In the genomic region with DNA sequence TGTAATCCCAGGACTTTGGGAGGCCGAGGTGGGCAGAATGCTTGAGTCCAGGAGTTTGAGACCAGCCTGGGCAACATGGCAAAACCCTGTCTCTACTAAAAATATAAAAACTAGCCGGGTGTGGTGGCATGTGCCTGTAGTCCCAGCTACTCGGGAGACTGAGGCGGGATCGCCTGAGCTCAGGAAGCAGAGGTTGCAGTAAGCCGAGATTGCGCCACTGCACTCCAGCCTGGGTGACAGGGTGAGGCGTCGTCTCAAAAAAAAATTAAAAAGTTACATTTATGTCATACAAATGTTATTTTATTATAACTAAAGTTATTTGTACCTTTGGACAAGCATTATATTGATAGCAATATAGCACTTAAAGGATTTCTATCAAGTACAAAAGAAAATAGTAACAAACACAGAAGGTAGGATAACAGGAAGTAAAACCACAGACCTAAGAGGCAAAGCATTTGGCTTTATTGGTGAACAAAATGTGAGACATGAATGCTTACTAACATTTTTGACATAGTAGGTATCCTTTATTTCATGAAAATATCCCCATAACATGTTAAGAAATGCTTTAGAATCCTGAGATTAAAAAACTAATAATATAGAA, we compare ENCODE assay signal across 20 cellular contexts.
"Had no signal": no experiment of that assay in that cellular context is flagged by ENCODE, and none has a peak within 500 bp of the region (broad histone marks: within the 10 kb centered on the region; RNA-seq: fewer than 3 reads in every experiment).

No MANE protein-coding gene starts in this region.

- H3K27ac Mint-ChIP-seq: activated B cell treated with CpG ODN at 0.5 μM for 24 hours; activated CD4-positive, alpha-beta memory T cell treated with anti-CD3 and anti-CD28 coated beads for 36 hours; activated naive CD8-positive, alpha-beta T cell treated with anti-CD3 and anti-CD28 coated beads for 36 hours; endodermal cell; stimulated activated effector memory CD8-positive, alpha-beta T cell treated with anti-CD3 and anti-CD28 coated beads, Interleukin-12 subunit alpha, Interleukin-12 subunit beta, amount 100 ng/mL, for 72 hours; stimulated activated naive CD8-positive, alpha-beta T cell treated with anti-CD3 and anti-CD28 coated beads, Interleukin-15, amount 100 ng/mL, for 72 hours had no signal

- ATAC-seq: left lobe of liver; naive thymus-derived CD4-positive, alpha-beta T cell; right lobe of liver; stimulated activated effector memory CD8-positive, alpha-beta T cell treated with anti-CD3 and anti-CD28 coated beads, Interleukin-12 subunit alpha, Interleukin-12 subunit beta, amount 100 ng/mL, for 72 hours; stimulated activated naive CD8-positive, alpha-beta T cell treated with anti-CD3 and anti-CD28 coated beads, Interleukin-15, amount 100 ng/mL, for 72 hours had no signal

- H3K27me3 ChIP-seq: right lobe of liver, tibial artery had no signal

- H3K4me1 ChIP-seq: right lobe of liver had no signal

- H3K9me3 ChIP-seq: right lobe of liver, tibial artery had no signal

- H3K4me1 Mint-ChIP-seq: activated B cell treated with CpG ODN at 0.5 μM for 24 hours; endodermal cell; neural crest cell; stimulated activated effector memory CD8-positive, alpha-beta T cell treated with anti-CD3 and anti-CD28 coated beads, Interleukin-12 subunit alpha, Interleukin-12 subunit beta, amount 100 ng/mL, for 72 hours had no signal

- H3K4me3 Mint-ChIP-seq: activated B cell treated with CpG ODN at 0.5 μM for 24 hours; activated CD4-positive, alpha-beta memory T cell treated with anti-CD3 and anti-CD28 coated beads for 36 hours; activated naive CD8-positive, alpha-beta T cell treated with anti-CD3 and anti-CD28 coated beads for 36 hours; endodermal cell; neural crest cell; stimulated activated effector memory CD8-positive, alpha-beta T cell treated with anti-CD3 and anti-CD28 coated beads, Interleukin-12 subunit alpha, Interleukin-12 subunit beta, amount 100 ng/mL, for 72 hours; stimulated activated naive CD8-positive, alpha-beta T cell treated with anti-CD3 and anti-CD28 coated beads, Interleukin-15, amount 100 ng/mL, for 72 hours had no signal

- H3K4me3 ChIP-seq: coronary artery, lung, right lobe of liver, skin epidermis, tibial artery had no signal

- H3K9me3 Mint-ChIP-seq: activated B cell treated with CpG ODN at 0.5 μM for 24 hours; activated CD4-positive, alpha-beta memory T cell treated with anti-CD3 and anti-CD28 coated beads for 36 hours; activated naive CD8-positive, alpha-beta T cell treated with anti-CD3 and anti-CD28 coated beads for 36 hours; endodermal cell; naive thymus-derived CD4-positive, alpha-beta T cell; neural crest cell; stimulated activated effector memory CD8-positive, alpha-beta T cell treated with anti-CD3 and anti-CD28 coated beads, Interleukin-12 subunit alpha, Interleukin-12 subunit beta, amount 100 ng/mL, for 72 hours; stimulated activated naive CD8-positive, alpha-beta T cell treated with anti-CD3 and anti-CD28 coated beads, Interleukin-15, amount 100 ng/mL, for 72 hours had no signal

- DNase-seq: activated B cell treated with CpG ODN at 0.5 μM for 24 hours; activated CD4-positive, alpha-beta memory T cell treated with anti-CD3 and anti-CD28 coated beads for 36 hours; activated CD4-positive, alpha-beta T cell treated with anti-CD3 and anti-CD28 coated beads for 4 hours; activated naive CD4-positive, alpha-beta T cell treated with Interleukin-2 at 50 U/mL for 16 hours; activated naive CD8-positive, alpha-beta T cell treated with anti-CD3 and anti-CD28 coated beads for 36 hours; activated T-cell treated with anti-CD3 and anti-CD28 coated beads, Interleukin-2, amount 50 U/mL, for 48 hours; endodermal cell; occipital lobe; posterior cingulate gyrus; right lobe of liver; stimulated activated CD4-positive, alpha-beta T cell treated with anti-CD3 and anti-CD28 coated beads, Interleukin-2, amount 100 ng/mL, for 24 hours; stimulated activated naive CD8-positive, alpha-beta T cell treated with anti-CD3 and anti-CD28 coated beads, Interleukin-15, amount 100 ng/mL, for 72 hours; tibial artery had no signal

- H3K27ac ChIP-seq: coronary artery, right lobe of liver, tibial artery had no signal

- H3K27me3 Mint-ChIP-seq: activated B cell treated with CpG ODN at 0.5 μM for 24 hours; activated CD4-positive, alpha-beta memory T cell treated with anti-CD3 and anti-CD28 coated beads for 36 hours; activated naive CD8-positive, alpha-beta T cell treated with anti-CD3 and anti-CD28 coated beads for 36 hours; naive thymus-derived CD4-positive, alpha-beta T cell; stimulated activated naive CD8-positive, alpha-beta T cell treated with anti-CD3 and anti-CD28 coated beads, Interleukin-15, amount 100 ng/mL, for 72 hours had no signal
